9 cellular contexts compared by ENCODE assay signal in genomic region chr20:237479-237878, GRCh38. TPM values are rescaled to one million over a fixed set of nuclear protein-coding genes. Genes with fewer than 3 reads are reported as not detected.
DNase-seq lines count a peak whose midpoint lies in the region; ATAC-seq, FAIRE-seq and TF ChIP-seq lines count a peak whose summit lies in the region.
"Had no signal": no experiment of that assay in that cellular context is flagged by ENCODE, and none has a peak within 500 bp of the region (broad histone marks: within the 10 kb centered on the region; RNA-seq: fewer than 3 reads in every experiment).

No MANE protein-coding gene starts in this region.

- no peaks in the 10 kb centered on the region for H3K36me3 ChIP-seq in right lobe of liver
- no peaks in the 10 kb centered on the region for H3K36me3 ChIP-seq in HepG2 (replicated peaks in 1 of 2; ENCODE audit: control insufficient read depth in 1 of 2, insufficient read depth in 2 of 2, low read length in 2 of 2)
- H3K36me3 ChIP-seq in lung (ENCODE audit: control insufficient read depth in 2 of 2, insufficient read depth in 2 of 2, low read length in 2 of 2) = no peaks in the 10 kb centered on the region

- H3K9me3 ChIP-seq in right lobe of liver (no peaks in the 10 kb centered on the region), HepG2 (ENCODE audit: low read length) (no peaks in the 10 kb centered on the region), lung (ENCODE audit: control insufficient read depth in 2 of 2, insufficient read depth in 1 of 2, low read length in 1 of 2) (no peaks in the 10 kb centered on the region)

- no peaks in the 10 kb centered on the region for H3K9me3 Mint-ChIP-seq in glutamatergic neuron (ENCODE audit: unreplicated experiment)
- no peaks in the 10 kb centered on the region for H3K9me3 Mint-ChIP-seq in chondrocyte (ENCODE audit: low read depth)

- DNase-seq in right lobe of liver (peak in 1 of 3 donors; percentile 21), HepG2 (ENCODE audit: low spot score) (no peak), lung (ENCODE audit: low spot score) (peak; percentile 42), kidney tubule cell (ENCODE audit: low spot score) (no peak), glutamatergic neuron (no peak), chondrocyte (ENCODE audit: low spot score) (no peak)
- no peak for DNase-seq in NK-92 treated with Interleukin-12 subunit alpha and Interleukin-12 subunit beta, amount 100 ng/mL, for 24 hours (lab: John Stamatoyannopoulos, UW)
- DNase-seq: NCI-H1048 had no signal

- H3K27ac ChIP-seq in right lobe of liver = no peak overlapping the region
- no peak overlapping the region for H3K27ac ChIP-seq in HepG2 (ENCODE audit: extremely low read length, insufficient read depth, low read length)
- H3K27ac ChIP-seq in VCaP = peak overlapping the region; percentile 90
- H3K27ac ChIP-seq in lung (ENCODE audit: low read depth in 1 of 2, low read length in 1 of 2) = no peak overlapping the region

- H3K36me3 Mint-ChIP-seq in glutamatergic neuron (ENCODE audit: unreplicated experiment) = no peaks in the 10 kb centered on the region
- H3K36me3 Mint-ChIP-seq in chondrocyte (ENCODE audit: low read depth) = no peaks in the 10 kb centered on the region

- H3K4me1 ChIP-seq in right lobe of liver (peaks cover 0 to 5% (median 0%) of the 10 kb centered on the region in 4 donors), HepG2 (ENCODE audit: insufficient read depth, low read length) (no peaks in the 10 kb centered on the region), lung (ENCODE audit: control insufficient read depth in 2 of 2, insufficient read depth in 2 of 2, low read length in 2 of 2) (peaks cover 0 to 4% of the 10 kb centered on the region in 2 donors)

- ATAC-seq in right lobe of liver = peak; percentile 38 to 81 (median 72)
- ATAC-seq in HepG2 = no peak
- peak; percentile 62 for ATAC-seq in lung (ENCODE audit: insufficient read depth, low FRiP score)

- in situ Hi-C loops in HepG2 (cut with HindIII; ENCODE audit: extremely low pct_ligation_motif_present, low pct_unique_long_range_greater_than_20kb) = no loop called here

- no peak for FAIRE-seq in HepG2 (lab: Jason Lieb, UNC)

- TF ChIP-seq CTCF in right lobe of liver (IDR thresholded peaks at IDR 0.05) (no peak), HepG2 (CRISPR knock-in tag; IDR thresholded peaks at IDR 0.05) (no peak), VCaP (conservative IDR thresholded peaks at IDR 0.05) (no peak), lung (IDR thresholded peaks at IDR 0.05; ENCODE audit: control extremely low read depth, extremely low read depth) (no peak), glutamatergic neuron (IDR thresholded peaks at IDR 0.05; ENCODE audit: partially characterized antibody, unreplicated experiment) (no peak), chondrocyte (IDR thresholded peaks at IDR 0.05) (no peak)

- H3K4me3 ChIP-seq in right lobe of liver = no peak overlapping the region
- H3K4me3 ChIP-seq in HepG2 (replicated peaks in 1 of 3; ENCODE audit: insufficient read depth in 1 of 3, low read depth in 2 of 3, low read length in 3 of 3) = no peak overlapping the region
- no peak overlapping the region for H3K4me3 ChIP-seq in lung

- TF ChIP-seq EP300 in HepG2 (IDR thresholded peaks at IDR 0.05; ENCODE audit: low read depth in 2 of 2, low read length in 2 of 2) (no peak), HepG2 (CRISPR knock-in tag; IDR thresholded peaks at IDR 0.05; ENCODE audit: borderline replicate concordance) (no peak)

- H3K79me2 ChIP-seq in HepG2 (ENCODE audit: insufficient read depth, low read length) = no peaks in the 10 kb centered on the region

- H3K4me1 Mint-ChIP-seq in glutamatergic neuron (ENCODE audit: low read depth, unreplicated experiment) = no peaks in the 10 kb centered on the region
- H3K4me1 Mint-ChIP-seq in chondrocyte (ENCODE audit: low read depth) = no peaks in the 10 kb centered on the region

- no TSS peak for BruUV-seq in HepG2 (replicated peaks; lab: Mats Ljungman, UMichigan)

- TF ChIP-seq RAD21 in HepG2 (CRISPR knock-in tag; IDR thresholded peaks at IDR 0.05) = no peak

- no peak overlapping the region for H3K27ac Mint-ChIP-seq in glutamatergic neuron (ENCODE audit: unreplicated experiment)
- no peak overlapping the region for H3K27ac Mint-ChIP-seq in chondrocyte (ENCODE audit: unreplicated experiment)

- H3K27me3 ChIP-seq in right lobe of liver (no peaks in the 10 kb centered on the region), HepG2 (ENCODE audit: control insufficient read depth in 1 of 2, insufficient read depth in 2 of 2, low read length in 2 of 2) (peaks cover 2 to 15% of the 10 kb centered on the region in 2 experiments; a peak in 3 of 5 replicates), lung (ENCODE audit: control insufficient read depth, insufficient read depth) (no peaks in the 10 kb centered on the region)

- CTCF ChIA-PET in HepG2 (lab: Yijun Ruan, JAX; ENCODE audit: low intra/inter-chr PET ratio, low total read pairs) = no interaction called here

- no peak overlapping the region for H2AFZ ChIP-seq in HepG2 (ENCODE audit: low read length)

- intact Hi-C loops in right lobe of liver (cut with DNase I) = no loop called here
- intact Hi-C loops in HepG2 (cut with micrococcal nuclease; ENCODE audit: unreplicated experiment) = no loop called here

- POLR2A ChIA-PET in HepG2 (lab: Yijun Ruan, JAX) = no interaction called here

- H3K27me3 Mint-ChIP-seq in glutamatergic neuron (ENCODE audit: unreplicated experiment) (peaks cover 7% of the 10 kb centered on the region), chondrocyte (ENCODE audit: low read depth) (peaks cover 32% of the 10 kb centered on the region)

- TF ChIP-seq POLR2A in right lobe of liver (IDR thresholded peaks at IDR 0.05) = no peak
- TF ChIP-seq POLR2A in HepG2 (IDR thresholded peaks at IDR 0.05; ENCODE audit: insufficient read depth in 1 of 2, low read depth in 2 of 2, low read length in 2 of 2) = no peak

- H3K9ac ChIP-seq in HepG2 (ENCODE audit: insufficient read depth, low read depth, low read length) = no peak overlapping the region

- WGBS in right lobe of liver (ENCODE audit: insufficient coverage, low coverage, low lambda C conversion rate, missing lambda C conversion rate) = 62% methylated on average over 4 of the region's 4 CpGs
- WGBS in HepG2 (ENCODE audit: low lambda C conversion rate) = 43% methylated on average over 4 of the region's 4 CpGs
- 26 to 37% methylated on average over 4 of the region's 4 CpGs for WGBS in lung, 2 donors

- H3K4me2 ChIP-seq in HepG2 (ENCODE audit: low read depth, low read length) = no peak overlapping the region

- H3K4me3 Mint-ChIP-seq in glutamatergic neuron (ENCODE audit: unreplicated experiment) (no peak overlapping the region), chondrocyte (ENCODE audit: unreplicated experiment) (no peak overlapping the region)

- H4K20me1 ChIP-seq in HepG2 (ENCODE audit: insufficient read depth, low read length) = no peaks in the 10 kb centered on the region

RNA-seq across cellular contexts. Expression of gene DEFB129, which starts 10.4 kb away (rescaled TPM):
- not detected for total RNA-seq in right lobe of liver
- not detected in 2 replicates for total RNA-seq in HepG2 (2016; rRNA removed; fragmentation: Illumina TruSeq; extraction: Trizol)
- total RNA-seq in HepG2 (2016; cell fraction: cytosol; rRNA removed; fragmentation: Illumina TruSeq; extraction: Trizol; ENCODE audit: low read depth) = not detected in 2 replicates
- not detected in 2 replicates for total RNA-seq in HepG2 (2016; cell fraction: insoluble cytoplasmic fraction; rRNA removed; fragmentation: Illumina TruSeq; extraction: Trizol)
- not detected in 2 replicates for total RNA-seq in HepG2 (2016; cell fraction: membrane; rRNA removed; fragmentation: Illumina TruSeq; extraction: Trizol)
- not detected in 2 replicates for total RNA-seq in HepG2 (2016; cell fraction: nucleus; rRNA removed; fragmentation: Illumina TruSeq; extraction: Trizol)
- polyA plus RNA-seq in HepG2 (2011; rRNA removed) = not detected in 2 replicates
- not detected in 2 replicates for polyA plus RNA-seq in HepG2 (2011; cell fraction: cytosol; rRNA removed)
- polyA plus RNA-seq in HepG2 (2011; cell fraction: nucleus; rRNA removed) = not detected in 2 replicates
- not detected in 2 replicates for polyA plus RNA-seq in HepG2 (2012)
- not detected in 2 replicates for polyA plus RNA-seq in HepG2 (2016; cell fraction: cytosol; fragmentation: Illumina TruSeq; extraction: Trizol; ENCODE audit: low read depth)
- polyA plus RNA-seq in HepG2 (2016; cell fraction: insoluble cytoplasmic fraction; fragmentation: Illumina TruSeq; extraction: Trizol; ENCODE audit: low read depth) = not detected in 2 replicates
- polyA plus RNA-seq in HepG2 (2016; cell fraction: membrane; fragmentation: Illumina TruSeq; extraction: Trizol; ENCODE audit: low read depth) = not detected in 2 replicates
- not detected in 2 replicates for polyA plus RNA-seq in HepG2 (2016; cell fraction: nucleus; fragmentation: Illumina TruSeq; extraction: Trizol; ENCODE audit: insufficient read depth, low read depth)
- not detected in 2 replicates for polyA minus RNA-seq in HepG2 (2011; rRNA and poly(A)+ RNA removed; ENCODE audit: low replicate concordance)
- polyA minus RNA-seq in HepG2 (2011; cell fraction: cytosol; rRNA and poly(A)+ RNA removed) = not detected in 2 replicates
- not detected in 2 replicates for polyA minus RNA-seq in HepG2 (2011; cell fraction: nucleus; rRNA and poly(A)+ RNA removed)
- total RNA-seq in lung = not detected
- not detected for polyA plus RNA-seq in lung
- total RNA-seq in glutamatergic neuron (ENCODE audit: unreplicated experiment) = not detected
- total RNA-seq in chondrocyte = not detected in 3 replicates

RNA-seq across cellular contexts. Expression of gene DEFB132, which starts 20.0 kb away (rescaled TPM):
- total RNA-seq in right lobe of liver = under 1 TPM in 3 of 6 experiments, not detected in 3; 0.30 to 0.35 (median 0.31) TPM
- not detected in 2 replicates for total RNA-seq in HepG2 (2016; rRNA removed; fragmentation: Illumina TruSeq; extraction: Trizol)
- not detected in 2 replicates for total RNA-seq in HepG2 (2016; cell fraction: cytosol; rRNA removed; fragmentation: Illumina TruSeq; extraction: Trizol; ENCODE audit: low read depth)
- total RNA-seq in HepG2 (2016; cell fraction: insoluble cytoplasmic fraction; rRNA removed; fragmentation: Illumina TruSeq; extraction: Trizol) = not detected in 2 replicates
- not detected in 2 replicates for total RNA-seq in HepG2 (2016; cell fraction: membrane; rRNA removed; fragmentation: Illumina TruSeq; extraction: Trizol)
- total RNA-seq in HepG2 (2016; cell fraction: nucleus; rRNA removed; fragmentation: Illumina TruSeq; extraction: Trizol) = not detected in 2 replicates
- not detected in 2 replicates for polyA plus RNA-seq in HepG2 (2011; rRNA removed)
- not detected in 2 replicates for polyA plus RNA-seq in HepG2 (2011; cell fraction: cytosol; rRNA removed)
- not detected in 2 replicates for polyA plus RNA-seq in HepG2 (2011; cell fraction: nucleus; rRNA removed)
- not detected in 2 replicates for polyA plus RNA-seq in HepG2 (2012)
- not detected in 2 replicates for polyA plus RNA-seq in HepG2 (2016; cell fraction: cytosol; fragmentation: Illumina TruSeq; extraction: Trizol; ENCODE audit: low read depth)
- polyA plus RNA-seq in HepG2 (2016; cell fraction: insoluble cytoplasmic fraction; fragmentation: Illumina TruSeq; extraction: Trizol; ENCODE audit: low read depth) = not detected in 2 replicates
- not detected in 2 replicates for polyA plus RNA-seq in HepG2 (2016; cell fraction: membrane; fragmentation: Illumina TruSeq; extraction: Trizol; ENCODE audit: low read depth)
- polyA plus RNA-seq in HepG2 (2016; cell fraction: nucleus; fragmentation: Illumina TruSeq; extraction: Trizol; ENCODE audit: insufficient read depth, low read depth) = not detected in 2 replicates
- not detected in 2 replicates for polyA minus RNA-seq in HepG2 (2011; rRNA and poly(A)+ RNA removed; ENCODE audit: low replicate concordance)
- polyA minus RNA-seq in HepG2 (2011; cell fraction: cytosol; rRNA and poly(A)+ RNA removed) = not detected in 2 replicates
- polyA minus RNA-seq in HepG2 (2011; cell fraction: nucleus; rRNA and poly(A)+ RNA removed) = not detected in 2 replicates
- not detected for total RNA-seq in lung
- not detected for polyA plus RNA-seq in lung
- not detected for total RNA-seq in glutamatergic neuron (ENCODE audit: unreplicated experiment)
- not detected in 3 replicates for total RNA-seq in chondrocyte

RNA-seq across cellular contexts. Expression of gene DEFB128, which starts 48.0 kb away (rescaled TPM):
- total RNA-seq in right lobe of liver = not detected
- not detected in 2 replicates for total RNA-seq in HepG2 (2016; rRNA removed; fragmentation: Illumina TruSeq; extraction: Trizol)
- not detected in 2 replicates for total RNA-seq in HepG2 (2016; cell fraction: cytosol; rRNA removed; fragmentation: Illumina TruSeq; extraction: Trizol; ENCODE audit: low read depth)
- not detected in 2 replicates for total RNA-seq in HepG2 (2016; cell fraction: insoluble cytoplasmic fraction; rRNA removed; fragmentation: Illumina TruSeq; extraction: Trizol)
- total RNA-seq in HepG2 (2016; cell fraction: membrane; rRNA removed; fragmentation: Illumina TruSeq; extraction: Trizol) = not detected in 2 replicates
- not detected in 2 replicates for total RNA-seq in HepG2 (2016; cell fraction: nucleus; rRNA removed; fragmentation: Illumina TruSeq; extraction: Trizol)
- polyA plus RNA-seq in HepG2 (2011; rRNA removed) = not detected in 2 replicates
- polyA plus RNA-seq in HepG2 (2011; cell fraction: cytosol; rRNA removed) = not detected in 2 replicates
- polyA plus RNA-seq in HepG2 (2011; cell fraction: nucleus; rRNA removed) = not detected in 2 replicates
- polyA plus RNA-seq in HepG2 (2012) = not detected in 2 replicates
- polyA plus RNA-seq in HepG2 (2016; cell fraction: cytosol; fragmentation: Illumina TruSeq; extraction: Trizol; ENCODE audit: low read depth) = not detected in 2 replicates
- polyA plus RNA-seq in HepG2 (2016; cell fraction: insoluble cytoplasmic fraction; fragmentation: Illumina TruSeq; extraction: Trizol; ENCODE audit: low read depth) = not detected in 2 replicates
- polyA plus RNA-seq in HepG2 (2016; cell fraction: membrane; fragmentation: Illumina TruSeq; extraction: Trizol; ENCODE audit: low read depth) = not detected in 2 replicates
- not detected in 2 replicates for polyA plus RNA-seq in HepG2 (2016; cell fraction: nucleus; fragmentation: Illumina TruSeq; extraction: Trizol; ENCODE audit: insufficient read depth, low read depth)
- polyA minus RNA-seq in HepG2 (2011; rRNA and poly(A)+ RNA removed; ENCODE audit: low replicate concordance) = not detected in 2 replicates
- polyA minus RNA-seq in HepG2 (2011; cell fraction: cytosol; rRNA and poly(A)+ RNA removed) = not detected in 2 replicates
- not detected in 2 replicates for polyA minus RNA-seq in HepG2 (2011; cell fraction: nucleus; rRNA and poly(A)+ RNA removed)
- total RNA-seq in lung = not detected
- polyA plus RNA-seq in lung = not detected
- total RNA-seq in glutamatergic neuron (ENCODE audit: unreplicated experiment) = not detected
- total RNA-seq in chondrocyte = not detected in 3 replicates

RNA-seq across cellular contexts. Expression of gene C20orf96, which starts 53.1 kb away (rescaled TPM):
- total RNA-seq in right lobe of liver (1 to 10 TPM in 4 of 6 experiments, under 1 TPM in 2; 0.62 to 2.5 (median 1.8) TPM), HepG2 (2016; rRNA removed; fragmentation: Illumina TruSeq; extraction: Trizol) (3.8 and 4.7 TPM in 2 replicates), lung (10 to 100 TPM; 14.4 to 22.4 TPM), glutamatergic neuron (ENCODE audit: unreplicated experiment) (61.1 TPM), chondrocyte (10.8 to 12.1 TPM (median 11.1 TPM) in 3 replicates)
- total RNA-seq in HepG2 (2016; cell fraction: cytosol; rRNA removed; fragmentation: Illumina TruSeq; extraction: Trizol; ENCODE audit: low read depth) = 0.51 and 1.3 TPM in 2 replicates
- total RNA-seq in HepG2 (2016; cell fraction: insoluble cytoplasmic fraction; rRNA removed; fragmentation: Illumina TruSeq; extraction: Trizol) = 3.1 and 5.0 TPM in 2 replicates
- 2.0 and 2.7 TPM in 2 replicates for total RNA-seq in HepG2 (2016; cell fraction: membrane; rRNA removed; fragmentation: Illumina TruSeq; extraction: Trizol)
- 9.9 and 10.7 TPM in 2 replicates for total RNA-seq in HepG2 (2016; cell fraction: nucleus; rRNA removed; fragmentation: Illumina TruSeq; extraction: Trizol)
- polyA plus RNA-seq in HepG2 (2011; rRNA removed) (18.2 and 20.6 TPM in 2 replicates), lung (1 to 10 TPM; 5.2 to 6.6 TPM)
- polyA plus RNA-seq in HepG2 (2011; cell fraction: cytosol; rRNA removed) = 10.7 and 11.6 TPM in 2 replicates
- polyA plus RNA-seq in HepG2 (2011; cell fraction: nucleus; rRNA removed) = 25.9 and 27.9 TPM in 2 replicates
- 17.5 and 20.7 TPM in 2 replicates for polyA plus RNA-seq in HepG2 (2012)
- polyA plus RNA-seq in HepG2 (2016; cell fraction: cytosol; fragmentation: Illumina TruSeq; extraction: Trizol; ENCODE audit: low read depth) = 4.3 and 5.1 TPM in 2 replicates
- 13.8 and 15.5 TPM in 2 replicates for polyA plus RNA-seq in HepG2 (2016; cell fraction: insoluble cytoplasmic fraction; fragmentation: Illumina TruSeq; extraction: Trizol; ENCODE audit: low read depth)
- 7.8 and 8.1 TPM in 2 replicates for polyA plus RNA-seq in HepG2 (2016; cell fraction: membrane; fragmentation: Illumina TruSeq; extraction: Trizol; ENCODE audit: low read depth)
- 37.7 and 37.8 TPM in 2 replicates for polyA plus RNA-seq in HepG2 (2016; cell fraction: nucleus; fragmentation: Illumina TruSeq; extraction: Trizol; ENCODE audit: insufficient read depth, low read depth)
- polyA minus RNA-seq in HepG2 (2011; rRNA and poly(A)+ RNA removed; ENCODE audit: low replicate concordance) = 1.7 and 6.2 TPM in 2 replicates
- 2.8 and 3.7 TPM in 2 replicates for polyA minus RNA-seq in HepG2 (2011; cell fraction: cytosol; rRNA and poly(A)+ RNA removed)
- polyA minus RNA-seq in HepG2 (2011; cell fraction: nucleus; rRNA and poly(A)+ RNA removed) = 16.1 and 18.5 TPM in 2 replicates

RNA-seq across cellular contexts. Expression of gene ZCCHC3, which starts 59.9 kb away (rescaled TPM):
- 1 to 10 TPM; 4.2 to 7.5 (median 5.9) TPM for total RNA-seq in right lobe of liver
- total RNA-seq in HepG2 (2016; rRNA removed; fragmentation: Illumina TruSeq; extraction: Trizol) = 56.2 and 63.0 TPM in 2 replicates
- total RNA-seq in HepG2 (2016; cell fraction: cytosol; rRNA removed; fragmentation: Illumina TruSeq; extraction: Trizol; ENCODE audit: low read depth) = 12.1 and 12.3 TPM in 2 replicates
- total RNA-seq in HepG2 (2016; cell fraction: insoluble cytoplasmic fraction; rRNA removed; fragmentation: Illumina TruSeq; extraction: Trizol) = 49.2 and 64.0 TPM in 2 replicates
- total RNA-seq in HepG2 (2016; cell fraction: membrane; rRNA removed; fragmentation: Illumina TruSeq; extraction: Trizol) = 45.3 and 47.4 TPM in 2 replicates
- total RNA-seq in HepG2 (2016; cell fraction: nucleus; rRNA removed; fragmentation: Illumina TruSeq; extraction: Trizol) = 28.6 and 30.4 TPM in 2 replicates
- 43.8 and 46.6 TPM in 2 replicates for polyA plus RNA-seq in HepG2 (2011; rRNA removed)
- polyA plus RNA-seq in HepG2 (2011; cell fraction: cytosol; rRNA removed) = 44.4 and 45.0 TPM in 2 replicates
- 21.2 and 22.1 TPM in 2 replicates for polyA plus RNA-seq in HepG2 (2011; cell fraction: nucleus; rRNA removed)
- 37.3 and 43.5 TPM in 2 replicates for polyA plus RNA-seq in HepG2 (2012)
- 8.1 and 9.0 TPM in 2 replicates for polyA plus RNA-seq in HepG2 (2016; cell fraction: cytosol; fragmentation: Illumina TruSeq; extraction: Trizol; ENCODE audit: low read depth)
- 75.7 and 81.5 TPM in 2 replicates for polyA plus RNA-seq in HepG2 (2016; cell fraction: insoluble cytoplasmic fraction; fragmentation: Illumina TruSeq; extraction: Trizol; ENCODE audit: low read depth)
- polyA plus RNA-seq in HepG2 (2016; cell fraction: membrane; fragmentation: Illumina TruSeq; extraction: Trizol; ENCODE audit: low read depth) = 37.6 and 38.3 TPM in 2 replicates
- polyA plus RNA-seq in HepG2 (2016; cell fraction: nucleus; fragmentation: Illumina TruSeq; extraction: Trizol; ENCODE audit: insufficient read depth, low read depth) = 57.9 and 60.5 TPM in 2 replicates
- polyA minus RNA-seq in HepG2 (2011; rRNA and poly(A)+ RNA removed; ENCODE audit: low replicate concordance) = 9.3 and 53.1 TPM in 2 replicates
- 31.3 and 34.6 TPM in 2 replicates for polyA minus RNA-seq in HepG2 (2011; cell fraction: cytosol; rRNA and poly(A)+ RNA removed)
- 16.1 and 17.3 TPM in 2 replicates for polyA minus RNA-seq in HepG2 (2011; cell fraction: nucleus; rRNA and poly(A)+ RNA removed)
- 10 to 100 TPM; 15.3 to 27.8 TPM for total RNA-seq in lung
- 10 to 100 TPM; 10.4 to 12.0 TPM for polyA plus RNA-seq in lung
- 15.3 TPM for total RNA-seq in glutamatergic neuron (ENCODE audit: unreplicated experiment)
- 17.2 to 18.6 TPM (median 17.4 TPM) in 3 replicates for total RNA-seq in chondrocyte
